Comparison of ENCODE assay signal across 8 cellular contexts in the genomic region with DNA sequence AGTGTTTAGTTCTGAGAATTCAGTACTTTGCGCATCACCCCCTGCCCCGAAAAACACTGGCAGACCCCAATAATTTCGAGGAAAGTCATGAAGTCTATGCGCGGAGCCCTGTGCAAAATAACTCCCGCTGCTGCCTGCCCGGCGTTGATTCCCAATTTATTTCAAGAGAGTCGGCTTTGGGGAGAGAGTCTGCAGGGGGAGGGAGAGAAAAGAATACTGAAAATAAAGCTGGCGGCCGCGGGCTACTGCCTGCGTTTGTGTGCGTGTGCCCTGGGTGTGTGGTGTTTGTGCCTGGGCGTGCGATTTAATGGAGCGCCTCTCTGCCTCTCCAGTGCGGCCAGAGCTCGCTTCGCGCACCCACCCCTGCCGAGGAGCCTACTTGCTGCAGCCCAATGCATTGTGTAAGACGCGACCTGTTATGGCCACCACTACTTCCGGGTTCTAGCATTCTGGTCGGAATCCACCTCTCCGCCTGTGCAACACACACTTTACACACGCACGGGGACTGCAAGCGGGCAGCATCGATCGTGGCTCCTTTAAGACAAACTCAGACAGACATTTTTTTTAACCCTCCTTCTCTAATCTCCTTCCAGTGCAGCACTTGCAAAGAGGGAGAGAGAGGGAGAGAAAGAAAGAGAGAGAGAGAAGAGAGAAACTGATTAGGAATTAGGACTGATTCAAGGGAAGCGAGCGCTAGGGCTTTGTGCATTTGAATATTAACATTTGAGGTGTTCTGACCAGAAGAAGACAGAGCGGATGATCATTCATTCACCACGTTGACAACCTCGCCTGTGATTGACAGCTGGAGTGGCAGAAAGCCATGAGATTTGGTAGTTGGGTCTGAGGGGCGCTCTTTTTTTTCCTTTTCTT. TPM values are rescaled to one million over a fixed set of nuclear protein-coding genes. Genes with fewer than 3 reads are reported as not detected.
DNase-seq lines count a peak whose midpoint lies in the region; ATAC-seq and TF ChIP-seq lines count a peak whose summit lies in the region.

A gene (plus strand): TSS at position 447 of the 870 bp plus-strand sequence. CDS start 732 bp downstream, outside the sequence.

- H3K4me3 ChIP-seq in fibroblast of pulmonary artery (replicated peaks; ENCODE audit: low read depth, low read length) (peak within 1 kb of the TSS; percentile 92), muscle layer of colon (ENCODE audit: low read depth in 1 of 2, low read length in 2 of 2) (peak within 1 kb of the TSS; percentile 61 to 88)

- H3K9ac ChIP-seq in muscle layer of colon (ENCODE audit: low read length), result peak within 1 kb of the TSS; percentile 99

- no peaks in the 10 kb centered on the region for H3K36me3 Mint-ChIP-seq in activated CD8-positive, alpha-beta T cell treated with anti-CD3 and anti-CD28 coated beads for 36 hours (ENCODE audit: low read depth)

- TF ChIP-seq CTCF in activated CD8-positive, alpha-beta T cell treated with anti-CD3 and anti-CD28 coated beads for 36 hours (IDR thresholded peaks at IDR 0.05), result no peak
- no peak for TF ChIP-seq CTCF in fibroblast of pulmonary artery (IDR thresholded peaks at IDR 0.05; ENCODE audit: low read length, missing control alignments)

- H3K27me3 Mint-ChIP-seq in activated CD8-positive, alpha-beta T cell treated with anti-CD3 and anti-CD28 coated beads for 36 hours, result peaks cover 77% of the 10 kb centered on the region

- H3K4me1 Mint-ChIP-seq in activated CD8-positive, alpha-beta T cell treated with anti-CD3 and anti-CD28 coated beads for 36 hours (ENCODE audit: low read depth), result peaks cover 21% of the 10 kb centered on the region

- DNase-seq in AG20443 (ENCODE audit: low spot score) (peak; percentile 90), NCI-H2196 (lab: John Stamatoyannopoulos, UW; ENCODE audit: unreplicated experiment) (peak; percentile 69), fibroblast of pulmonary artery (ENCODE audit: low read depth) (peak; percentile 99), ureter (ENCODE audit: low spot score) (peak; percentile 96)
- peak; percentile 55 for DNase-seq in activated CD8-positive, alpha-beta T cell treated with anti-CD3 and anti-CD28 coated beads for 36 hours

- peak within 1 kb of the TSS; percentile 94 for H3K27ac ChIP-seq in muscle layer of colon (ENCODE audit: low read depth, low read length)

- H3K4me1 ChIP-seq in muscle layer of colon (ENCODE audit: insufficient read depth, low read length), result peaks cover 17% of the 10 kb centered on the region

- intact Hi-C loops in activated CD8-positive, alpha-beta T cell treated with anti-CD3 and anti-CD28 coated beads for 36 hours (cut with micrococcal nuclease), result loop anchor here (10.0 kb wide), 1 partner anchor 1600 kb away; no protein-coding TSS in a partner anchor

- peak within 1 kb of the TSS; percentile 59 for H3K4me3 Mint-ChIP-seq in activated CD8-positive, alpha-beta T cell treated with anti-CD3 and anti-CD28 coated beads for 36 hours

- no peak within 1 kb of the TSS for H3K27ac Mint-ChIP-seq in activated CD8-positive, alpha-beta T cell treated with anti-CD3 and anti-CD28 coated beads for 36 hours

- no peaks in the 10 kb centered on the region for H3K9me3 Mint-ChIP-seq in activated CD8-positive, alpha-beta T cell treated with anti-CD3 and anti-CD28 coated beads for 36 hours

- ATAC-seq in GM18520 (IDR thresholded peaks at IDR 0.05; ENCODE audit: unreplicated experiment) (peak; percentile 64), HG03108 (IDR thresholded peaks at IDR 0.05; ENCODE audit: unreplicated experiment) (peak; percentile 59)
- peak; percentile 64 for ATAC-seq in activated CD8-positive, alpha-beta T cell treated with anti-CD3 and anti-CD28 coated beads for 36 hours

- peaks cover 17% of the 10 kb centered on the region for H3K36me3 ChIP-seq in muscle layer of colon (ENCODE audit: insufficient read depth, low read length)

- CTCF ChIA-PET in activated CD8-positive, alpha-beta T cell treated with anti-CD3 and anti-CD28 coated beads for 36 hours (lab: Charles Lee), result no interaction called here

- no peaks in the 10 kb centered on the region for H3K9me3 ChIP-seq in muscle layer of colon (ENCODE audit: low read length)

- no peaks in the 10 kb centered on the region for H3K27me3 ChIP-seq in muscle layer of colon (ENCODE audit: control insufficient read depth in 1 of 2, insufficient read depth in 2 of 2, low read length in 2 of 2)

- POLR2A ChIA-PET in activated CD8-positive, alpha-beta T cell treated with anti-CD3 and anti-CD28 coated beads for 36 hours (lab: Charles Lee), result no interaction called here

RNA-seq across cellular contexts. Expression of the gene that starts here (rescaled TPM):
- total RNA-seq in activated CD8-positive, alpha-beta T cell treated with anti-CD3 and anti-CD28 coated beads for 36 hours, result not detected
- 105 TPM for total RNA-seq in ureter

Comparison
In these comparisons a context has a peak if more than half of its experiments do, and no peak if none do; other contexts are left out.
1. Peak in every context shown above with its lines: DNase-seq, ATAC-seq, H3K4me3 ChIP-seq and H3K27ac ChIP-seq.
2. RNA of the gene that starts here (total RNA-seq): 105 TPM in ureter (single experiment); not detected in activated CD8-positive, alpha-beta T cell treated with anti-CD3 and anti-CD28 coated beads for 36 hours; every median in the first group is over 100 times any median in the second.
3. Peak in DNase-seq and ATAC-seq in activated CD8-positive, alpha-beta T cell treated with anti-CD3 and anti-CD28 coated beads for 36 hours; RNA of the gene not detected or under 1 TPM.